ENCODE assay signal across 8 cellular contexts in the genomic region with DNA sequence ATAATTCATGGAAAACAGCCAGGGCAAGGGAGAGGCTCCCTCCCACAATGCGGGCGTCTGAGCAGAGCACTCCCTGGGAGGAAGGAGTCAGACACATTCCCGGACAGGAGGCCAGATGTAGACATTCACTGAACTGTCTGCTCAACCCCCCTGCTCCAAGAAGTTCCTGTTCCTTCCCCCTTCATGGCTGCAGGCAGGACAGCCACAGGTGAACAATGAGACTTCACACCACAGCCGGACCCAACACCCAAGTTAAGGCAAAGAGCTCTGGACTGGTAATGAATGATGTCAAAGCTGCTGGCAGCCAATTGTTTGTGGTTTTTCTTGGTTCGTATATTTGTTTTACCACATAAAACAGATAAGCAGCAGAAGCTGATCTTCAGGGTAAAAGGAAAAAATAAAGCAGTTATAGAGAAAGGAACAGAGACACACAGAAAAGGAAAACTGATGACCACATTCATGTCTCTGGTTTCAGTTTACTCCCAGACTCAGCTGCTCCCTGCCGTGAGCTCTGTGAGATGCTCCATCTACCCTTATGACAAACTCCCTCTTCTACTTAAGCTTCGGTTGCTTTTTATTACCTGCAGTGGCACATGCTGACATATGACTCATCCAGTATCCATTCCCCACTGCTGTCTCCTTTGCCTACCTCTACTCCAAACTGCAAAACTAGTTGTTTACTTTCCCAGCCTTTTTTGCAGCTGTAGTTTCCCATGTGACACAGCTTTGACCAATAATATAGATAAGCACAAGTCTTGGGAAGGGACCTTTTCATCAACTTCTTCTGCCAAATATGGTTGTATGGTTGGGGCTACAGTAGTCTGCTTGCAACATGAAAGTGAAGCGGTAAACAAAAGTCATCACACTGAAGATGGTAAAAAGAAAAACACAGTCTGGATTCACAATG. TPM values are rescaled to one million over a fixed set of nuclear protein-coding genes. Genes with fewer than 3 reads are reported as not detected.
DNase-seq lines count a peak whose midpoint lies in the region; ATAC-seq, FAIRE-seq and TF ChIP-seq lines count a peak whose summit lies in the region.

No MANE protein-coding gene starts in this region.

- no peak for FAIRE-seq in K562 (lab: Jason Lieb, UNC)

- peak in 1 of 2 donors; percentile 31 for DNase-seq in activated T-cell treated with anti-CD3 and anti-CD28 coated beads, Interleukin-2, amount 50 U/mL, for 72 hours
- DNase-seq in activated T-cell treated with anti-CD3 and anti-CD28 coated beads for 4 hours (no peak), MM.1S (peak; percentile 59), K562 (ENCODE audit: extremely low read depth in 1 of 4, low spot score in 3 of 4) (no peak), cerebellum (ENCODE audit: low spot score) (no peak)

- POLR2A ChIA-PET in K562 (lab: Yijun Ruan, JAX): interaction anchor here (0.6 kb wide), 2 partner anchors 49 to 266 kb away, joined by 3 read pairs; no protein-coding TSS in a partner anchor

- H3F3A ChIP-seq in MM.1S (ENCODE audit: insufficient read depth, low read length): peaks cover 20% of the 10 kb centered on the region

- H3K9ac ChIP-seq in MM.1S (ENCODE audit: low read length): no peak overlapping the region
- no peak overlapping the region for H3K9ac ChIP-seq in K562 (ENCODE audit: insufficient read depth in 1 of 2, low read depth in 2 of 2, low read length in 2 of 2)

- WGBS in K562 (ENCODE audit: insufficient coverage, low coverage, missing lambda C conversion rate): 0% methylated on average over 8 of the region's 8 CpGs

- H3K9me3 Mint-ChIP-seq in activated T-cell treated with anti-CD3 and anti-CD28 coated beads, Interleukin-2, amount 50 U/mL, for 72 hours: no peaks in the 10 kb centered on the region

- peaks cover 30% of the 10 kb centered on the region for H3K27me3 ChIP-seq in MM.1S (replicated peaks; ENCODE audit: insufficient read depth, low read length)
- peaks cover 0 to 12% of the 10 kb centered on the region in 2 experiments; a peak in 2 of 5 replicates for H3K27me3 ChIP-seq in K562 (ENCODE audit: control insufficient read depth in 2 of 2, insufficient read depth in 2 of 2, low read length in 2 of 2)
- H3K27me3 ChIP-seq in muscle layer of duodenum (ENCODE audit: low read depth, low read length): no peaks in the 10 kb centered on the region

- TF ChIP-seq EP300 in K562 (IDR thresholded peaks at IDR 0.05; ENCODE audit: low read length): no peak

- H3K4me3 Mint-ChIP-seq in activated T-cell treated with anti-CD3 and anti-CD28 coated beads, Interleukin-2, amount 50 U/mL, for 72 hours: peak overlapping the region; percentile 63 to 80

- peaks cover 48% of the 10 kb centered on the region for H3K4me1 Mint-ChIP-seq in activated T-cell treated with anti-CD3 and anti-CD28 coated beads, Interleukin-2, amount 50 U/mL, for 72 hours (ENCODE audit: low read depth)

- H3K9me1 ChIP-seq in K562 (ENCODE audit: control insufficient read depth, insufficient read depth, low read length): no peaks in the 10 kb centered on the region

- TF ChIP-seq CTCF in MM.1S (IDR thresholded peaks at IDR 0.05; ENCODE audit: low read length) (no peak), K562 (IDR thresholded peaks at IDR 0.05 in 2 of 3, conservative IDR thresholded peaks at IDR 0.05 in 1 of 3; ENCODE audit: insufficient read depth in 2 of 3, low read depth in 1 of 3, low read length in 3 of 3) (no peak)

- no peak for TF ChIP-seq POLR2A in K562 (conservative IDR thresholded peaks at IDR 0.05)

- no peak for TF ChIP-seq RAD21 in K562 (CRISPR knock-in tag; conservative IDR thresholded peaks at IDR 0.05 in 1 of 2, IDR thresholded peaks at IDR 0.05 in 1 of 2)

- H3K4me3 ChIP-seq in MM.1S (ENCODE audit: low read length) (peak overlapping the region; percentile 22), K562 (no peak overlapping the region), muscle layer of duodenum (ENCODE audit: low read depth in 1 of 2, low read length in 2 of 2) (peak overlapping the region in 1 of 2 donors; percentile 37)

- H2AFZ ChIP-seq in MM.1S (ENCODE audit: low read length) (no peak overlapping the region), K562 (ENCODE audit: low read depth, low read length) (no peak overlapping the region)

- CTCF ChIA-PET in K562 (lab: Yijun Ruan, JAX; ENCODE audit: low intra/inter-chr PET ratio): no interaction called here

- BruUV-seq in K562 (replicated peaks; lab: Mats Ljungman, UMichigan): no TSS peak

- peak overlapping the region; percentile 32; the same call in 1 of the 2 replicates for H3K27ac ChIP-seq in MM.1S (ENCODE audit: low read length)
- H3K27ac ChIP-seq in K562 (ENCODE audit: extremely low read depth, low read depth, low read length): no peak overlapping the region
- H3K27ac ChIP-seq in muscle layer of duodenum (ENCODE audit: low read length): peak overlapping the region; percentile 59

- peak overlapping the region; percentile 41 for H3K27ac Mint-ChIP-seq in activated T-cell treated with anti-CD3 and anti-CD28 coated beads, Interleukin-2, amount 50 U/mL, for 72 hours

- H3K79me2 ChIP-seq in MM.1S (ENCODE audit: low read length) (no peaks in the 10 kb centered on the region), K562 (ENCODE audit: control insufficient read depth, insufficient read depth, low read length) (no peaks in the 10 kb centered on the region)

- no peaks in the 10 kb centered on the region for H3K36me3 ChIP-seq in MM.1S (replicated peaks; ENCODE audit: insufficient read depth, low read length)
- H3K36me3 ChIP-seq in K562 (ENCODE audit: control insufficient read depth, insufficient read depth, low read length): no peaks in the 10 kb centered on the region
- H3K36me3 ChIP-seq in muscle layer of duodenum (ENCODE audit: control insufficient read depth in 1 of 2, insufficient read depth in 2 of 2, low read length in 2 of 2): peaks cover 28 to 56% of the 10 kb centered on the region in 2 donors

- H4K20me1 ChIP-seq in MM.1S (ENCODE audit: insufficient read depth, low read length): no peaks in the 10 kb centered on the region
- no peaks in the 10 kb centered on the region; the same call in 1 of the 2 replicates for H4K20me1 ChIP-seq in K562 (replicated peaks; ENCODE audit: control insufficient read depth, insufficient read depth, low read length)

- H3K4me1 ChIP-seq in MM.1S (ENCODE audit: low read length): peaks cover 26% of the 10 kb centered on the region
- H3K4me1 ChIP-seq in K562 (replicated peaks in 1 of 2; ENCODE audit: control insufficient read depth in 2 of 2, insufficient read depth in 2 of 2, low read length in 2 of 2): no peaks in the 10 kb centered on the region
- H3K4me1 ChIP-seq in muscle layer of duodenum (ENCODE audit: control insufficient read depth in 1 of 2, insufficient read depth in 2 of 2, low read length in 2 of 2): no peaks in the 10 kb centered on the region

- no peaks in the 10 kb centered on the region for H3K9me2 ChIP-seq in MM.1S (replicated peaks; ENCODE audit: insufficient read depth, low read length)

- H3K36me3 Mint-ChIP-seq in activated T-cell treated with anti-CD3 and anti-CD28 coated beads, Interleukin-2, amount 50 U/mL, for 72 hours (ENCODE audit: insufficient read depth in 2 of 2): peaks cover 0 to 2% of the 10 kb centered on the region in 2 donors

- in situ Hi-C loops in K562 (cut with MboI): no loop called here

- H3K9me3 ChIP-seq in MM.1S (replicated peaks; ENCODE audit: insufficient read depth, low read length) (no peaks in the 10 kb centered on the region), K562 (replicated peaks; ENCODE audit: control insufficient read depth, insufficient read depth, low read depth, low read length) (no peaks in the 10 kb centered on the region), muscle layer of duodenum (ENCODE audit: control insufficient read depth in 1 of 2, low read length in 2 of 2) (no peaks in the 10 kb centered on the region)

- H3K4me2 ChIP-seq in MM.1S (ENCODE audit: low read depth, low read length) (peak overlapping the region; percentile 76), K562 (ENCODE audit: insufficient read depth, low read length) (no peak overlapping the region)

- peak; percentile 81 for ATAC-seq in activated T-cell treated with anti-CD3 and anti-CD28 coated beads, Interleukin-2, amount 50 U/mL, for 72 hours (replicated peaks in 1 of 2)
- ATAC-seq in K562 (no peak), HG03025 (IDR thresholded peaks at IDR 0.05; ENCODE audit: low FRiP score, unreplicated experiment) (no peak), HG03432 (IDR thresholded peaks at IDR 0.05; ENCODE audit: unreplicated experiment) (no peak)

- intact Hi-C loops in K562 (cut with micrococcal nuclease): no loop called here

- peaks cover 31% of the 10 kb centered on the region for H3K27me3 Mint-ChIP-seq in activated T-cell treated with anti-CD3 and anti-CD28 coated beads, Interleukin-2, amount 50 U/mL, for 72 hours (ENCODE audit: low read depth)

RNA-seq across cellular contexts. Expression of a gene that starts 33.1 kb away (rescaled TPM):
- total RNA-seq in activated T-cell treated with anti-CD3 and anti-CD28 coated beads, Interleukin-2, amount 50 U/mL, for 72 hours: under 1 TPM; 0.23 to 0.46 TPM
- 1.6 and 2.5 TPM in 2 replicates for total RNA-seq in K562 (2011; cell fraction: chromatin; rRNA removed; ENCODE audit: low replicate concordance)
- total RNA-seq in K562 (2011; cell fraction: nucleolus; rRNA removed): 1.5 and 2.5 TPM in 2 replicates
- 0.73 and 0.76 TPM in 2 replicates for total RNA-seq in K562 (2011; cell fraction: nucleoplasm; rRNA removed)
- 0.41 and 1.5 TPM in 2 replicates for total RNA-seq in K562 (2014; rRNA removed)
- 0.22 and 0.25 TPM in 2 replicates for total RNA-seq in K562 (2014; rRNA removed; fragmentation: Illumina TruSeq; extraction: Trizol)
- 0.54 and 0.57 TPM in 2 replicates for total RNA-seq in K562 (2015; rRNA removed; fragmentation: Illumina TruSeq; extraction: Trizol)
- total RNA-seq in K562 (2021): 0.44 and 0.65 TPM in 2 replicates
- polyA plus RNA-seq in K562 (2011; rRNA removed): 0.14 and 0.18 TPM in 2 replicates
- 0.12 and 0.88 TPM in 2 replicates for polyA plus RNA-seq in K562 (2011; cell fraction: cytosol; rRNA removed)
- 1.2 and 1.5 TPM in 2 replicates for polyA plus RNA-seq in K562 (2011; cell fraction: nucleus; rRNA removed)
- 0.36 and 0.53 TPM in 2 replicates for polyA plus RNA-seq in K562 (2012)
- 0.08 and 0.52 TPM in 2 replicates for polyA plus RNA-seq in K562 (2014; fragmentation: Illumina TruSeq; extraction: Trizol)
- under 1 TPM in 1 of 2 experiments, not detected in 1; 0.03 TPM for polyA plus RNA-seq in K562 (2014; fragmentation: Nextera tagmentation; extraction: Ambion mirVana)
- 1.0 and 1.1 TPM in 2 replicates for polyA plus RNA-seq in K562 (2014; rRNA removed)
- 0.63 TPM in 1 of 2 replicates, not detected in the other for polyA minus RNA-seq in K562 (2011; rRNA and poly(A)+ RNA removed)
- polyA minus RNA-seq in K562 (2011; cell fraction: cytosol; rRNA and poly(A)+ RNA removed): not detected in 2 replicates
- polyA minus RNA-seq in K562 (2011; cell fraction: nucleus; rRNA and poly(A)+ RNA removed): 0.67 and 1.2 TPM in 2 replicates
- 28.6 TPM for total RNA-seq in cerebellum

RNA-seq across cellular contexts. Expression of a gene that starts 49.9 kb away (rescaled TPM):
- total RNA-seq in activated T-cell treated with anti-CD3 and anti-CD28 coated beads, Interleukin-2, amount 50 U/mL, for 72 hours: not detected
- total RNA-seq in K562 (2011; cell fraction: chromatin; rRNA removed; ENCODE audit: low replicate concordance): not detected in 2 replicates
- total RNA-seq in K562 (2011; cell fraction: nucleolus; rRNA removed): not detected in 2 replicates
- total RNA-seq in K562 (2011; cell fraction: nucleoplasm; rRNA removed): not detected in 2 replicates
- total RNA-seq in K562 (2014; rRNA removed): not detected in 2 replicates
- not detected in 2 replicates for total RNA-seq in K562 (2014; rRNA removed; fragmentation: Illumina TruSeq; extraction: Trizol)
- not detected in 2 replicates for total RNA-seq in K562 (2015; rRNA removed; fragmentation: Illumina TruSeq; extraction: Trizol)
- not detected in 2 replicates for total RNA-seq in K562 (2021)
- not detected in 2 replicates for polyA plus RNA-seq in K562 (2011; rRNA removed)
- not detected in 2 replicates for polyA plus RNA-seq in K562 (2011; cell fraction: cytosol; rRNA removed)
- not detected in 2 replicates for polyA plus RNA-seq in K562 (2011; cell fraction: nucleus; rRNA removed)
- 0.08 TPM in 1 of 2 replicates, not detected in the other for polyA plus RNA-seq in K562 (2012)
- not detected in 2 replicates for polyA plus RNA-seq in K562 (2014; fragmentation: Illumina TruSeq; extraction: Trizol)
- not detected for polyA plus RNA-seq in K562 (2014; fragmentation: Nextera tagmentation; extraction: Ambion mirVana)
- polyA plus RNA-seq in K562 (2014; rRNA removed): not detected in 2 replicates
- not detected in 2 replicates for polyA minus RNA-seq in K562 (2011; rRNA and poly(A)+ RNA removed)
- polyA minus RNA-seq in K562 (2011; cell fraction: cytosol; rRNA and poly(A)+ RNA removed): not detected in 2 replicates
- polyA minus RNA-seq in K562 (2011; cell fraction: nucleus; rRNA and poly(A)+ RNA removed): not detected in 2 replicates
- not detected for total RNA-seq in cerebellum

Comparison
In these comparisons a context has a peak if more than half of its experiments do, and no peak if none do; other contexts are left out.
1. ATAC-seq: peak in activated T-cell treated with anti-CD3 and anti-CD28 coated beads, Interleukin-2, amount 50 U/mL, for 72 hours (2 of 2); none in K562 (single experiment), HG03025 (single experiment) and HG03432 (single experiment).